17 cellular contexts compared by ENCODE assay signal in genomic region chr11:9490376-9490775, GRCh38.
"Had no signal": no experiment of that assay in that cellular context is flagged by ENCODE, and none has a peak within 500 bp of the region (broad histone marks: within the 10 kb centered on the region; RNA-seq: fewer than 3 reads in every experiment).

No MANE protein-coding gene starts in this region.

- H3K4me1 ChIP-seq: esophagus muscularis mucosa, heart right ventricle, left lung, lower lobe of right lung had no signal

- H3K27ac ChIP-seq: coronary artery, dorsolateral prefrontal cortex, esophagus muscularis mucosa, foreskin keratinocyte, heart right ventricle, left lung, lower lobe of right lung had no signal

- ATAC-seq: foreskin keratinocyte, heart right ventricle, left cardiac atrium, left lung, left ventricle myocardium superior, lower lobe of right lung, mucosa of descending colon had no signal

- H3K4me3 ChIP-seq: coronary artery, dorsolateral prefrontal cortex, esophagus muscularis mucosa, heart right ventricle, left lung, lower lobe of right lung, mucosa of descending colon had no signal

- H3K27me3 ChIP-seq: dorsolateral prefrontal cortex, esophagus muscularis mucosa, foreskin keratinocyte, heart right ventricle, left lung had no signal

- DNase-seq: dermis blood vessel endothelial cell; dorsolateral prefrontal cortex; effector CD4-positive, alpha-beta T cell; effector memory CD4-positive, alpha-beta T cell; foreskin keratinocyte; glutamatergic neuron; head of caudate nucleus; heart right ventricle; hippocampal formation; left cardiac atrium; left lung; left ventricle myocardium superior; lower lobe of right lung; mesenchymal stem cell; mucosa of descending colon had no signal

- H3K9me3 ChIP-seq: esophagus muscularis mucosa, heart right ventricle, left lung, lower lobe of right lung, mucosa of descending colon had no signal
